In the genomic region with DNA sequence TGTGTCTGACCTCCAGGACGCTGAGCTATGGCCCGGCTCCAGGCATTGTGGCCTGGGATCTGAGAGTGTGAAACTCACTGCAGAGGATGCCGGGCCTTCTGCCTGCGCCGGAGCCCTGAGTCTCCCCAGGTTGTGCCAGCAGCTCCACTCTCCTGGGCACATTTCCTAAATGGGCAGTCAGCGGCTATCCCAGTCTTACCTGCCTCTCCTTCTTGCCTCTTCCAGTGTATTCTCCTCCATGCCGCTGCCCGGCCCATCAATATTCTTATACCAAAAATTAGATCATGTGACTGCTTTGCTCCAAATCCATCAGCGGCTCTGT, we compare ENCODE assay signal across 29 cellular contexts.
"Had no signal": no experiment of that assay in that cellular context is flagged by ENCODE, and none has a peak within 500 bp of the region (broad histone marks: within the 10 kb centered on the region; RNA-seq: fewer than 3 reads in every experiment).

No MANE protein-coding gene starts in this region.

- H2AFZ ChIP-seq: parathyroid adenoma had no signal

- H3K4me3 ChIP-seq: ovary, psoas muscle, right lobe of liver, sigmoid colon, suprapubic skin, testis, tibial artery, transverse colon, vagina had no signal

- H3K36me3 ChIP-seq: ovary, right lobe of liver, sigmoid colon, suprapubic skin, tibial artery, transverse colon, vagina had no signal

- H3K27me3 Mint-ChIP-seq: natural killer cell treated with Interleukin-12 subunit alpha and Interleukin-12 subunit beta and Interleukin-15 and Interleukin-18, amount 100 ng/mL, for 72 hours; stimulated activated memory B cell treated with anti-CD40 and anti-IgM and Interleukin-4, amounts not matched to agents 10 μg/mL and 1 μg/mL and 100 μg/mL, for 72 hours; stimulated activated naive CD8-positive, alpha-beta T cell treated with anti-CD3 and anti-CD28 coated beads, Interleukin-15, amount 100 ng/mL, for 72 hours had no signal

- DNase-seq: nephron progenitor cell; occipital lobe; ovary; psoas muscle; right cardiac atrium; sigmoid colon; small intestine; stimulated activated CD4-positive, alpha-beta T cell treated with anti-CD3 and anti-CD28 coated beads, Interleukin-12 subunit alpha, Interleukin-12 subunit beta, amount 100 ng/mL, for 4 hours; stimulated activated CD4-positive, alpha-beta T cell treated with anti-CD3 and anti-CD28 coated beads, Interleukin-1b, Interleukin-23, amount 100 ng/mL, for 48 hours; stimulated activated CD4-positive, alpha-beta T cell treated with anti-CD3 and anti-CD28 coated beads, Interleukin-4, amount 100 ng/mL, for 1 hour; stimulated activated CD4-positive, alpha-beta T cell treated with anti-CD3 and anti-CD28 coated beads, Interleukin-4, amount 100 ng/mL, for 4 hours; stimulated activated CD8-positive, alpha-beta memory T cell treated with anti-CD3 and anti-CD28 coated beads, Interleukin-4, amount 100 ng/mL, for 48 hours; stimulated activated naive CD4-positive, alpha-beta T cell; stimulated activated naive CD8-positive, alpha-beta T cell treated with anti-CD3 and anti-CD28 coated beads, Interleukin-15, amount 100 ng/mL, for 72 hours; stimulated activated naive CD8-positive, alpha-beta T cell treated with anti-CD3 and anti-CD28 coated beads, Interleukin-15, Interleukin-2, amounts not matched to agents 100 U/mL and 50 U/mL, for 24 hours; substantia nigra; testis; tibial artery; transverse colon had no signal

- H3K9ac ChIP-seq: parathyroid adenoma had no signal

- H3K27ac Mint-ChIP-seq: naive thymus-derived CD8-positive, alpha-beta T cell; natural killer cell treated with Interleukin-12 subunit alpha and Interleukin-12 subunit beta and Interleukin-15 and Interleukin-18, amount 100 ng/mL, for 72 hours; progenitor cell of endocrine pancreas; stimulated activated memory B cell treated with anti-CD40 and anti-IgM and Interleukin-4, amounts not matched to agents 10 μg/mL and 1 μg/mL and 100 μg/mL, for 72 hours; type B pancreatic cell had no signal

- H3K4me3 Mint-ChIP-seq: naive thymus-derived CD8-positive, alpha-beta T cell; natural killer cell treated with Interleukin-12 subunit alpha and Interleukin-12 subunit beta and Interleukin-15 and Interleukin-18, amount 100 ng/mL, for 72 hours; nephron progenitor cell; neural crest cell; stimulated activated memory B cell treated with anti-CD40 and anti-IgM and Interleukin-4, amounts not matched to agents 10 μg/mL and 1 μg/mL and 100 μg/mL, for 72 hours; stimulated activated naive CD8-positive, alpha-beta T cell treated with anti-CD3 and anti-CD28 coated beads, Interleukin-15, amount 100 ng/mL, for 72 hours; type B pancreatic cell had no signal

- H3K27ac ChIP-seq: ovary, parathyroid adenoma, psoas muscle, right lobe of liver, sigmoid colon, suprapubic skin, testis, tibial artery, transverse colon, vagina had no signal

- H3K4me1 Mint-ChIP-seq: stimulated activated memory B cell treated with anti-CD40 and anti-IgM and Interleukin-4, amounts not matched to agents 10 μg/mL and 1 μg/mL and 100 μg/mL, for 72 hours; stimulated activated naive CD8-positive, alpha-beta T cell treated with anti-CD3 and anti-CD28 coated beads, Interleukin-15, amount 100 ng/mL, for 72 hours had no signal

- H3K36me3 Mint-ChIP-seq: naive thymus-derived CD8-positive, alpha-beta T cell; natural killer cell treated with Interleukin-12 subunit alpha and Interleukin-12 subunit beta and Interleukin-15 and Interleukin-18, amount 100 ng/mL, for 72 hours; stimulated activated memory B cell treated with anti-CD40 and anti-IgM and Interleukin-4, amounts not matched to agents 10 μg/mL and 1 μg/mL and 100 μg/mL, for 72 hours; type B pancreatic cell had no signal

- H3K9me3 Mint-ChIP-seq: natural killer cell treated with Interleukin-12 subunit alpha and Interleukin-12 subunit beta and Interleukin-15 and Interleukin-18, amount 100 ng/mL, for 72 hours; neural crest cell; stimulated activated memory B cell treated with anti-CD40 and anti-IgM and Interleukin-4, amounts not matched to agents 10 μg/mL and 1 μg/mL and 100 μg/mL, for 72 hours; stimulated activated naive CD8-positive, alpha-beta T cell treated with anti-CD3 and anti-CD28 coated beads, Interleukin-15, amount 100 ng/mL, for 72 hours; type B pancreatic cell had no signal

- ATAC-seq: naive thymus-derived CD8-positive, alpha-beta T cell; natural killer cell treated with Interleukin-12 subunit alpha and Interleukin-12 subunit beta and Interleukin-15 and Interleukin-18, amount 100 ng/mL, for 72 hours; psoas muscle; right cardiac atrium; right lobe of liver; stimulated activated memory B cell treated with anti-CD40 and anti-IgM and Interleukin-4, amounts not matched to agents 10 μg/mL and 1 μg/mL and 100 μg/mL, for 72 hours; stimulated activated naive CD8-positive, alpha-beta T cell treated with anti-CD3 and anti-CD28 coated beads, Interleukin-15, amount 100 ng/mL, for 72 hours; stimulated activated naive CD8-positive, alpha-beta T cell treated with anti-CD3 and anti-CD28 coated beads, Interleukin-15, Interleukin-2, amounts not matched to agents 100 U/mL and 50 U/mL, for 24 hours had no signal

- H3K4me1 ChIP-seq: parathyroid adenoma, psoas muscle, right lobe of liver, sigmoid colon, suprapubic skin, tibial artery, transverse colon, vagina had no signal

- H3K9me3 ChIP-seq: ovary, psoas muscle, right lobe of liver, sigmoid colon, suprapubic skin, testis, tibial artery, transverse colon, vagina had no signal

- H3K27me3 ChIP-seq: ovary, right lobe of liver, testis, tibial artery, transverse colon, vagina had no signal
